ENCODE assay signal across 1 cellular context in genomic region chr4:8192748-8193738, GRCh38.
TF ChIP-seq lines count a peak whose summit lies in the region.

No MANE protein-coding gene starts in this region.

TF ChIP-seq in GM12878, 131 proteins besides CTCF, POLR2A, EP300 and RAD21 (continued from another document):
- TF ChIP-seq PKNOX1 (IDR thresholded peaks at IDR 0.05) (peak; percentile 64; the same call in 1 of the 2 replicates), IKZF1 (conservative IDR thresholded peaks at IDR 0.05) (peak; percentile 53; the same call in 1 of the 2 replicates), ZNF207 (IDR thresholded peaks at IDR 0.05; ENCODE audit: borderline replicate concordance) (peak; percentile 52; the same call in 1 of the 2 replicates), SMC3 (IDR thresholded peaks at IDR 0.05; ENCODE audit: borderline replicate concordance, low read length) (peak; percentile 62; the same call in 1 of the 2 replicates), CHD2 (IDR thresholded peaks at IDR 0.05; ENCODE audit: borderline replicate concordance, low read depth, low read length) (0 out of 2 replicates have a peak, but pooled peaks have one; percentile 16), ZNF217 (IDR thresholded peaks at IDR 0.05) (0 out of 2 replicates have a peak, but pooled peaks have one; percentile 5), BHLHE40 (IDR thresholded peaks at IDR 0.05; ENCODE audit: borderline replicate concordance in 1 of 2, low read depth in 2 of 2, low read length in 1 of 2) (peak; percentile 69 to 88; a peak in 3 of 4 replicates), PBX3 (IDR thresholded peaks at IDR 0.05; ENCODE audit: insufficient replicate concordance, low read depth, low read length) (peak; percentile 67), EED (IDR thresholded peaks at IDR 0.05; ENCODE audit: low read depth) (0 out of 2 replicates have a peak, but pooled peaks have one; percentile 17), POU2F2 (IDR thresholded peaks at IDR 0.05; ENCODE audit: borderline replicate concordance, low read depth, low read length) (peak; percentile 78; the same call in 1 of the 3 replicates), SREBF1 (IDR thresholded peaks at IDR 0.05; ENCODE audit: low read length) (no peak), NBN (IDR thresholded peaks at IDR 0.05) (peak; percentile 66), PAX5 (IDR thresholded peaks at IDR 0.05; ENCODE audit: borderline replicate concordance, low read depth, low read length) (peak; percentile 96), RAD51 (IDR thresholded peaks at IDR 0.05) (peak; percentile 64; the same call in 1 of the 2 replicates), ZNF687 (IDR thresholded peaks at IDR 0.05) (peak; percentile 58; the same call in 1 of the 2 replicates), DPF2 (IDR thresholded peaks at IDR 0.05) (peak; percentile 73), BCL11A (IDR thresholded peaks at IDR 0.05; ENCODE audit: low read depth, low read length) (0 out of 2 replicates have a peak, but pooled peaks have one; percentile 4), CUX1 (IDR thresholded peaks at IDR 0.05; ENCODE audit: insufficient replicate concordance, low read depth, low read length) (no peak), EZH2 (IDR thresholded peaks at IDR 0.05; ENCODE audit: borderline replicate concordance, control insufficient read depth, low read depth, low read length) (no peak), GATAD2B (conservative IDR thresholded peaks at IDR 0.05; ENCODE audit: low read depth) (peak; percentile 67; the same call in 1 of the 2 replicates), RELA (IDR thresholded peaks at IDR 0.05; ENCODE audit: borderline replicate concordance, partially characterized antibody) (no peak), CBFB (IDR thresholded peaks at IDR 0.05; ENCODE audit: low read depth) (peak; percentile 68), RBBP5 (conservative IDR thresholded peaks at IDR 0.05) (no peak), IKZF2 (IDR thresholded peaks at IDR 0.05) (peak in 1 of 2 experiments; percentile 64; a peak in 1 of 4 replicates), ATF7 (IDR thresholded peaks at IDR 0.05; ENCODE audit: low read depth) (peak; percentile 70; the same call in 1 of the 2 replicates), NFYA (IDR thresholded peaks at IDR 0.05; ENCODE audit: borderline replicate concordance, low read depth, low read length) (no peak)
